Comparison of ENCODE assay signal across 14 cellular contexts in the genomic region with DNA sequence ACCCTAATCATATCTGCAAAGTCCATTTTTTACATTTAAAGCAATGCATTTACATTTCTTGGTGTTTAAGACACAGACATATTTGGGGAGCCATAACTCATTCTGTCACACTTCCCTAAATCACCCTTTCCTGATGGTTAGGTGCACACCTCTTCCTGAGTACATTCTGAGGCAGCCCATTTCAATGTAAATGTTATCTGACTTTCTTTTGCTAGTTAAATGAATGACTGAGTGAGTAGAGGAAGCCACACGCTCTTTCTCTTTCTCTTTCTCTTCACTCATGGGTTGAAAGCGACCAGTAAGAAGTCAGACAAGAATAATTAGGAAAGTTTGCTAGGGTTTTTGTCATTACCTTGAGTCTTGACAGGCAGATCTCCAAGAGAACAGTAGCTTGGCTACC.
DNase-seq lines count a peak whose midpoint lies in the region; ATAC-seq, FAIRE-seq and TF ChIP-seq lines count a peak whose summit lies in the region.
"Had no signal": no experiment of that assay in that cellular context is flagged by ENCODE, and none has a peak within 500 bp of the region (broad histone marks: within the 10 kb centered on the region; RNA-seq: fewer than 3 reads in every experiment).

No MANE protein-coding gene starts in this region.

- H3K27ac ChIP-seq in substantia nigra (ENCODE audit: low read depth, low read length, poor library complexity, severe bottlenecking), result no peak overlapping the region
- H3K27ac ChIP-seq: BLaER1 treated with 17β-estradiol and CSF1 and Interleukin-3, amounts not matched to agents 10 nM and 100 nM; SJSA1 had no signal

- no peaks in the 10 kb centered on the region for H3K27me3 Mint-ChIP-seq in IgD-negative memory B cell
- H3K27me3 Mint-ChIP-seq: dendritic cell treated with granulocyte-macrophage colony-stimulating factor and Interleukin-4, amounts not matched to agents 40 ng/mL and 50 ng/mL, for 4 days had no signal

- no peaks in the 10 kb centered on the region for H3K9me3 Mint-ChIP-seq in IgD-negative memory B cell
- H3K9me3 Mint-ChIP-seq: dendritic cell treated with granulocyte-macrophage colony-stimulating factor and Interleukin-4, amounts not matched to agents 40 ng/mL and 50 ng/mL, for 4 days; neural crest cell had no signal

- no peaks in the 10 kb centered on the region for H3K36me3 Mint-ChIP-seq in IgD-negative memory B cell

- H3K27ac Mint-ChIP-seq in IgD-negative memory B cell, result peak overlapping the region; percentile 13 to 42 (median 13)
- H3K27ac Mint-ChIP-seq: dendritic cell treated with granulocyte-macrophage colony-stimulating factor and Interleukin-4, amounts not matched to agents 40 ng/mL and 50 ng/mL, for 4 days had no signal

- peak; percentile 35 for DNase-seq in GM10248 (ENCODE audit: extremely low spot score)
- DNase-seq in GM19239 (ENCODE audit: insufficient read length, low spot score), result peak; percentile 22
- DNase-seq in NCI-H2029 (lab: John Stamatoyannopoulos, UW), result no peak
- no peak for DNase-seq in HK-2 (ENCODE audit: unreplicated experiment)
- DNase-seq in HT-29 (ENCODE audit: low spot score), result no peak
- DNase-seq in substantia nigra (lab: John Stamatoyannopoulos, UW), result no peak
- DNase-seq: NCI-H1417 treated with DMSO at 0.1 percent for 48 hours had no signal

- H3K4me1 Mint-ChIP-seq in IgD-negative memory B cell, result peaks cover 19 to 24% (median 20%) of the 10 kb centered on the region in 3 donors
- H3K4me1 Mint-ChIP-seq: neural crest cell had no signal

- ATAC-seq in HG02798 (IDR thresholded peaks at IDR 0.05; ENCODE audit: poor library complexity, unreplicated experiment), result peak; percentile 89

- POLR2A ChIA-PET in GM10248 (lab: Yijun Ruan, JAX), result no interaction called here

- no peak for FAIRE-seq in GM19239 (lab: Jason Lieb, UNC)
- FAIRE-seq: H1 had no signal

- CTCF ChIA-PET in GM10248 (lab: Yijun Ruan, JAX), result interaction anchor here (1.6 to 2.7 kb wide), 4 partner anchors 9 to 70 kb away, joined by 4 to 10 read pairs (median 6); no protein-coding TSS in a partner anchor

- TF ChIP-seq CTCF in GM10248 (IDR thresholded peaks at IDR 0.05; ENCODE audit: control extremely low read depth, extremely low read depth, low read depth, missing control alignments), result no peak

- peak overlapping the region in 3 of 4 donors; percentile 0 to 69 (median 13) for H3K4me3 Mint-ChIP-seq in IgD-negative memory B cell
- H3K4me3 Mint-ChIP-seq: dendritic cell treated with granulocyte-macrophage colony-stimulating factor and Interleukin-4, amounts not matched to agents 40 ng/mL and 50 ng/mL, for 4 days; neural crest cell had no signal

Comparison
In these comparisons a context has a peak if more than half of its experiments do, and no peak if none do; other contexts are left out.
1. DNase-seq: peak in GM10248 (single experiment) and GM19239 (single experiment); none in NCI-H2029 (single experiment), HK-2 (single experiment), HT-29 (single experiment) and substantia nigra (0 of 49).